In genomic region chr16:3194792-3195191, GRCh38 we compare ENCODE assay signal across 1 cellular context.
TF ChIP-seq lines count a peak whose summit lies in the region.

No MANE protein-coding gene starts in this region.

TF ChIP-seq in K562, 482 proteins besides CTCF, POLR2A, EP300 and RAD21 (continued from another document and continues in another):
- no peak for TF ChIP-seq RERE (CRISPR knock-in tag; IDR thresholded peaks at IDR 0.05; ENCODE audit: borderline replicate concordance)
- no peak for TF ChIP-seq ZSCAN32 (CRISPR knock-in tag; IDR thresholded peaks at IDR 0.05)
- peak; percentile 44; the same call in 1 of the 2 replicates for TF ChIP-seq HDAC2 (IDR thresholded peaks at IDR 0.05)
- peak; percentile 29; the same call in 1 of the 2 replicates for TF ChIP-seq BCOR (IDR thresholded peaks at IDR 0.05)
- no peak for TF ChIP-seq HNRNPUL1 (IDR thresholded peaks at IDR 0.05; ENCODE audit: low read length)
- TF ChIP-seq RNF219 (CRISPR knock-in tag; IDR thresholded peaks at IDR 0.05): no peak
- TF ChIP-seq ZNF407 (IDR thresholded peaks at IDR 0.05; ENCODE audit: low read depth): no peak
- TF ChIP-seq RBM22 (IDR thresholded peaks at IDR 0.05; ENCODE audit: low read depth, low read length, poor library complexity, severe bottlenecking): no peak
- TF ChIP-seq RHOXF2B (CRISPR knock-in tag; conservative IDR thresholded peaks at IDR 0.05): no peak
- no peak for TF ChIP-seq BRF1 (IDR thresholded peaks at IDR 0.05; ENCODE audit: borderline replicate concordance, extremely low read depth, insufficient read length)
- peak; percentile 89 to 92 for TF ChIP-seq KDM1A (IDR thresholded peaks at IDR 0.05)
- no peak for TF ChIP-seq PHB2 (IDR thresholded peaks at IDR 0.05; ENCODE audit: low read depth)
- TF ChIP-seq NONO (IDR thresholded peaks at IDR 0.05; ENCODE audit: low read depth in 2 of 2, low read length in 1 of 2): no peak
- TF ChIP-seq E4F1 (CRISPR knock-in tag; IDR thresholded peaks at IDR 0.05; ENCODE audit: borderline replicate concordance): no peak
- TF ChIP-seq E2F8 (IDR thresholded peaks at IDR 0.05; ENCODE audit: low read depth, partially characterized antibody): no peak
- no peak for TF ChIP-seq ZBTB17 (CRISPR knock-in tag; IDR thresholded peaks at IDR 0.05)
- no peak for TF ChIP-seq NFE2 (IDR thresholded peaks at IDR 0.05; ENCODE audit: low read depth)
- no peak for TF ChIP-seq SRF (CRISPR knock-in tag; IDR thresholded peaks at IDR 0.05)
- TF ChIP-seq MCM7 (IDR thresholded peaks at IDR 0.05): no peak
- no peak for TF ChIP-seq ZC3H11A (IDR thresholded peaks at IDR 0.05; ENCODE audit: low read depth, low read length)
- TF ChIP-seq MCM3 (IDR thresholded peaks at IDR 0.05): no peak
- no peak for TF ChIP-seq ETS1 (conservative IDR thresholded peaks at IDR 0.05; ENCODE audit: control insufficient read depth, low read depth, low read length)
- peak; percentile 77 for TF ChIP-seq TAL1 (IDR thresholded peaks at IDR 0.05)
- TF ChIP-seq ZNF561 (CRISPR knock-in tag; conservative IDR thresholded peaks at IDR 0.05): no peak
- TF ChIP-seq THRA (IDR thresholded peaks at IDR 0.05): no peak
- no peak for TF ChIP-seq FOXK1 (CRISPR knock-in tag; IDR thresholded peaks at IDR 0.05; ENCODE audit: borderline replicate concordance)
- TF ChIP-seq TEAD2 (tag; IDR thresholded peaks at IDR 0.05): no peak
- no peak for TF ChIP-seq ZNF511 (CRISPR knock-in tag; IDR thresholded peaks at IDR 0.05)
- 0 out of 2 replicates have a peak, but pooled peaks have one; percentile 24 for TF ChIP-seq SMARCE1 (IDR thresholded peaks at IDR 0.05)
